Comparison of ENCODE assay signal across 1 cellular context in genomic region chr17:41864498-41864836, GRCh38.
TF ChIP-seq lines count a peak whose summit lies in the region.

No MANE protein-coding gene starts in this region.

TF ChIP-seq in IMR-90, 13 proteins besides CTCF, POLR2A, EP300 and RAD21:
- TF ChIP-seq MAZ (IDR thresholded peaks at IDR 0.05; ENCODE audit: borderline replicate concordance, low read depth, low read length) (peak; percentile 53; the same call in 1 of the 2 replicates), CEBPB (IDR thresholded peaks at IDR 0.05; ENCODE audit: low read depth, low read length) (0 out of 2 replicates have a peak, but pooled peaks have one; percentile 14), USF2 (IDR thresholded peaks at IDR 0.05; ENCODE audit: low read depth, low read length) (no peak), CHD1 (IDR thresholded peaks at IDR 0.05; ENCODE audit: low read depth, low read length) (no peak)
TF ChIP-seq in IMR-90: peak in this region for 2.
